8 cellular contexts compared by ENCODE assay signal in the genomic region with DNA sequence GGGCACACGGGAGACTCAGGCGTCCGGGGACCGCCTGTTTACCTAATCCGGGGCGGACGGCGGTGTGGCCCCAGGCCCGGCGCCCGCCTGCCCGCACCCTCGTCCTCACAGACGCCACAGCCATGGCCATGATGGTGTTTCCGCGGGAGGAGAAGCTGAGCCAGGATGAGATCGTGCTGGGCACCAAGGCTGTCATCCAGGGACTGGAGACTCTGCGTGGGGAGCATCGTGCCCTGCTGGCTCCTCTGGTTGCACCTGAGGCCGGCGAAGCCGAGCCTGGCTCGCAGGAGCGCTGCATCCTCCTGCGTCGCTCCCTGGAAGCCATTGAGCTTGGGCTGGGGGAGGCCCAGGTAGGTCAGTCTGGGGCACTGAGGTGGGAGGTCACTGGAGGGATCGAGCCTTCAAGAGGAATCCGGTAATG. TPM values are rescaled to one million over a fixed set of nuclear protein-coding genes. Genes with fewer than 3 reads are reported as not detected.
DNase-seq lines count a peak whose midpoint lies in the region; ATAC-seq and TF ChIP-seq lines count a peak whose summit lies in the region.

No MANE protein-coding gene starts in this region.

- no TSS peak for BruUV-seq in A673 (replicated peaks; lab: Mats Ljungman, UMichigan)

- H3K36me3 ChIP-seq in A673 (ENCODE audit: insufficient read depth, low read length, poor library complexity, severe bottlenecking) (peaks cover 44% of the 10 kb centered on the region), mucosa of descending colon (ENCODE audit: low read depth) (no peaks in the 10 kb centered on the region)

- POLR2A ChIA-PET in A673 (lab: Charles Lee; ENCODE audit: low non-redundant PET), result no interaction called here

- CTCF ChIA-PET in A673 (lab: Charles Lee), result interaction anchor here (0.8 kb wide), 1 partner anchor 8 kb away, joined by 4 read pairs; no protein-coding TSS in a partner anchor

- DNase-seq in A673 (ENCODE audit: low spot score) (no peak), HL-60 (ENCODE audit: low read depth in 1 of 2, low spot score in 1 of 2) (no peak), caudate nucleus (lab: John Stamatoyannopoulos, UW) (no peak), mucosa of descending colon (no peak), NCI-H187 treated with DMSO at 0.1 percent for 48 hours (lab: John Stamatoyannopoulos, UW) (no peak), epidermal melanocyte (ENCODE audit: insufficient read length, low spot score) (no peak)

- no peaks in the 10 kb centered on the region for H3K27me3 ChIP-seq in A673 (replicated peaks; ENCODE audit: insufficient read depth, low read depth, low read length, poor library complexity)
- peaks cover 6% of the 10 kb centered on the region for H3K27me3 ChIP-seq in HL-60 (ENCODE audit: insufficient read depth, poor library complexity, severe bottlenecking)

- peak overlapping the region; percentile 99 for H3K4me3 ChIP-seq in A673 (ENCODE audit: low read depth, low read length, poor library complexity, severe bottlenecking)
- peak overlapping the region; percentile 93 for H3K4me3 ChIP-seq in HL-60 (replicated peaks; ENCODE audit: insufficient read depth, low read length)
- no peak overlapping the region for H3K4me3 ChIP-seq in mucosa of descending colon

- H3K27ac ChIP-seq in A673 (ENCODE audit: low read depth, low read length, poor library complexity, severe bottlenecking), result peak overlapping the region; percentile 73
- no peak overlapping the region for H3K27ac ChIP-seq in HL-60 (replicated peaks)
- H3K27ac ChIP-seq in caudate nucleus (ENCODE audit: low read depth, low read length), result peak overlapping the region; percentile 49

- ATAC-seq in mucosa of descending colon, result peak; percentile 2
- no peak for ATAC-seq in HG03196 (IDR thresholded peaks at IDR 0.05; ENCODE audit: unreplicated experiment)
- no peak for ATAC-seq in HG02623 (IDR thresholded peaks at IDR 0.05; ENCODE audit: unreplicated experiment)

- intact Hi-C loops in A673 (cut with micrococcal nuclease; ENCODE audit: unreplicated experiment), result loop anchor here (1.0 kb wide), 1 partner anchor 36 kb away; no protein-coding TSS in a partner anchor
- intact Hi-C loops in mucosa of descending colon (cut with DNase I, micrococcal nuclease), result no loop called here

- H3K4me1 ChIP-seq in A673 (ENCODE audit: insufficient read depth, low read length, poor library complexity, severe bottlenecking), result peaks cover 12% of the 10 kb centered on the region
- peaks cover 14% of the 10 kb centered on the region for H3K4me1 ChIP-seq in mucosa of descending colon (ENCODE audit: low read depth)

- TF ChIP-seq CTCF in A673 (conservative IDR thresholded peaks at IDR 0.05; ENCODE audit: low read depth, low read length) (peak; percentile 44), HL-60 (IDR thresholded peaks at IDR 0.05; ENCODE audit: insufficient read depth, low read length) (no peak), mucosa of descending colon (IDR thresholded peaks at IDR 0.05) (no peak)

- H3K9me3 ChIP-seq in A673 (ENCODE audit: low read depth, low read length, poor library complexity, severe bottlenecking), result no peaks in the 10 kb centered on the region
- no peaks in the 10 kb centered on the region for H3K9me3 ChIP-seq in mucosa of descending colon

RNA-seq across cellular contexts. Expression of gene KLC2, which starts 1.0 kb away (rescaled TPM):
- total RNA-seq in A673 (2021) (94.3 and 97.4 TPM in 2 replicates), mucosa of descending colon (10 to 100 TPM in 2 of 3 donors, 1 to 10 TPM in 1; 9.4 to 45.2 (median 10.8) TPM)

RNA-seq across cellular contexts. Expression of gene RAB1B, which starts 10.0 kb away (rescaled TPM):
- total RNA-seq in A673 (2021), result 171 and 186 TPM in 2 replicates
- 100 to 1,000 TPM; 154 to 210 (median 191) TPM for total RNA-seq in mucosa of descending colon

RNA-seq across cellular contexts. Expression of gene CNIH2, which starts 19.5 kb away (rescaled TPM):
- 11.6 and 13.7 TPM in 2 replicates for total RNA-seq in A673 (2021)
- total RNA-seq in mucosa of descending colon, result 1 to 10 TPM; 1.0 to 1.9 (median 1.3) TPM

RNA-seq across cellular contexts. Expression of gene YIF1A, which starts 30.5 kb away (rescaled TPM):
- total RNA-seq in A673 (2021), result 125 and 128 TPM in 2 replicates
- total RNA-seq in mucosa of descending colon, result 10 to 100 TPM; 66.1 to 93.5 (median 77.9) TPM

RNA-seq across cellular contexts. Expression of gene TMEM151A, which starts 33.2 kb away (rescaled TPM):
- 1.5 and 1.7 TPM in 2 replicates for total RNA-seq in A673 (2021)
- under 1 TPM; 0.17 to 0.38 (median 0.27) TPM for total RNA-seq in mucosa of descending colon
